In genomic region chr10:58086144-58086762, GRCh38 we compare ENCODE assay signal across 19 cellular contexts.
DNase-seq lines count a peak whose midpoint lies in the region; ATAC-seq lines count a peak whose summit lies in the region.
"Had no signal": no experiment of that assay in that cellular context is flagged by ENCODE, and none has a peak within 500 bp of the region (broad histone marks: within the 10 kb centered on the region; RNA-seq: fewer than 3 reads in every experiment).

No MANE protein-coding gene starts in this region.

- H3K4me3 ChIP-seq in HAP-1, result no peak overlapping the region
- H3K4me3 ChIP-seq: BLaER1, SK-N-MC had no signal

- H3K9me3 ChIP-seq in HAP-1, result no peaks in the 10 kb centered on the region
- H3K9me3 ChIP-seq: BLaER1 had no signal

- peak; percentile 18 for DNase-seq in DMS79 (lab: John Stamatoyannopoulos, UW)
- DNase-seq in NCI-H69 (lab: John Stamatoyannopoulos, UW), result peak; percentile 1
- DNase-seq in HAP-1 (ENCODE audit: low spot score in 2 of 2), result no peak
- no peak for DNase-seq in T1000 (lab: John Stamatoyannopoulos, UW)
- no peak for DNase-seq in Ammon's horn (ENCODE audit: low spot score)
- DNase-seq: DMS 273 treated with DMSO at 0.1 percent for 48 hours, EL, NCI-H1048, NCI-H146, NCI-H2081 treated with DMSO at 0.1 percent for 48 hours, NCI-H345, NCI-H526 treated with DMSO at 0.1 percent for 48 hours, PC-3, T-helper 17 cell had no signal

- in situ Hi-C loops in HAP-1 (cut with MboI; ENCODE audit: low sequenced_read_pairs), result no loop called here

- H3K36me3 ChIP-seq in HAP-1 (replicated peaks), result no peaks in the 10 kb centered on the region
- H3K36me3 ChIP-seq: BLaER1 had no signal

- no peaks in the 10 kb centered on the region for H3K4me1 ChIP-seq in HAP-1
- H3K4me1 ChIP-seq: BLaER1 had no signal

- H3K27me3 ChIP-seq in HAP-1 (ENCODE audit: low read depth), result no peaks in the 10 kb centered on the region
- H3K27me3 ChIP-seq: BLaER1 had no signal

- peak; percentile 62 for ATAC-seq in GM18873 (IDR thresholded peaks at IDR 0.05; ENCODE audit: low FRiP score, unreplicated experiment)
- peak; percentile 56 for ATAC-seq in HG02973 (IDR thresholded peaks at IDR 0.05; ENCODE audit: unreplicated experiment)
- no peak for ATAC-seq in GM18867 (IDR thresholded peaks at IDR 0.05; ENCODE audit: unreplicated experiment)
- ATAC-seq: PC-3, T-helper 17 cell had no signal

Comparison
In these comparisons a context has a peak if more than half of its experiments do, and no peak if none do; other contexts are left out.
1. DNase-seq: peak in DMS79 (single experiment) and NCI-H69 (single experiment); none in HAP-1 (0 of 2), T1000 (single experiment) and Ammon's horn (single experiment).